ENCODE assay signal across 8 cellular contexts in genomic region chr6:53410508-53411258, GRCh38.
DNase-seq lines count a peak whose midpoint lies in the region; ATAC-seq and TF ChIP-seq lines count a peak whose summit lies in the region.

No MANE protein-coding gene starts in this region.

- TF ChIP-seq POLR2A in prostate gland (IDR thresholded peaks at IDR 0.05): no peak

- peaks cover 4% of the 10 kb centered on the region for H3K4me1 Mint-ChIP-seq in activated CD8-positive, alpha-beta memory T cell treated with anti-CD3 and anti-CD28 coated beads, Interleukin-2, amount 10 ng/mL, durations not matched to agents 7 days and 5 days

- no peaks in the 10 kb centered on the region for H3K27me3 ChIP-seq in prostate gland (replicated peaks; ENCODE audit: insufficient read depth)

- H3K9me3 Mint-ChIP-seq in activated CD8-positive, alpha-beta memory T cell treated with anti-CD3 and anti-CD28 coated beads, Interleukin-2, amount 10 ng/mL, durations not matched to agents 7 days and 5 days (ENCODE audit: low read depth): no peaks in the 10 kb centered on the region

- H3K4me1 ChIP-seq in prostate gland (replicated peaks): no peaks in the 10 kb centered on the region

- ATAC-seq in activated CD8-positive, alpha-beta memory T cell treated with anti-CD3 and anti-CD28 coated beads, Interleukin-2, amount 10 ng/mL, durations not matched to agents 7 days and 5 days: peak; percentile 93

- H3K27me3 Mint-ChIP-seq in activated CD8-positive, alpha-beta memory T cell treated with anti-CD3 and anti-CD28 coated beads, Interleukin-2, amount 10 ng/mL, durations not matched to agents 7 days and 5 days: peaks cover 5% of the 10 kb centered on the region

- H3K36me3 Mint-ChIP-seq in activated CD8-positive, alpha-beta memory T cell treated with anti-CD3 and anti-CD28 coated beads, Interleukin-2, amount 10 ng/mL, durations not matched to agents 7 days and 5 days: no peaks in the 10 kb centered on the region

- H3K9me3 ChIP-seq in prostate gland: no peaks in the 10 kb centered on the region

- H3K4me3 ChIP-seq in HFF-Myc (replicated peaks; ENCODE audit: low read depth, low read length): no peak overlapping the region
- no peak overlapping the region for H3K4me3 ChIP-seq in prostate gland

- H3K4me3 Mint-ChIP-seq in activated CD8-positive, alpha-beta memory T cell treated with anti-CD3 and anti-CD28 coated beads, Interleukin-2, amount 10 ng/mL, durations not matched to agents 7 days and 5 days: no peak overlapping the region

- CTCF ChIA-PET in activated CD8-positive, alpha-beta memory T cell treated with anti-CD3 and anti-CD28 coated beads, Interleukin-2, amount 10 ng/mL, durations not matched to agents 7 days and 5 days (lab: Charles Lee): interaction anchor here (0.6 to 4.6 kb wide), 20 partner anchors 14 to 759 kb away, joined by 3 to 31 read pairs (median 3); no protein-coding TSS in a partner anchor

- intact Hi-C loops in prostate gland (cut with DNase I): no loop called here

- 81% methylated on average over 9 of the region's 9 CpGs for WGBS in prostate gland

- peak; percentile 10 to 22 for DNase-seq in activated CD8-positive, alpha-beta memory T cell treated with anti-CD3 and anti-CD28 coated beads for 1 hour (ENCODE audit: extremely low read depth in 1 of 2, low read depth in 1 of 2)
- DNase-seq in activated CD8-positive, alpha-beta memory T cell treated with anti-CD3 and anti-CD28 coated beads, Interleukin-2, amount 50 U/mL, for 48 hours: no peak
- DNase-seq in HFF-Myc (ENCODE audit: extremely low read depth, low read depth): peak; percentile 7
- DNase-seq in NAMALWA (ENCODE audit: low spot score): peak; percentile 75
- peak; percentile 68 for DNase-seq in activated CD8-positive, alpha-beta memory T cell treated with anti-CD3 and anti-CD28 coated beads, Interleukin-2, amount 10 ng/mL, durations not matched to agents 7 days and 5 days
- DNase-seq in fibroblast of peridontal ligament (ENCODE audit: extremely low read depth): peak; percentile 52
- DNase-seq in prostate gland (ENCODE audit: low spot score): no peak
- DNase-seq in NCI-H524 (lab: John Stamatoyannopoulos, UW): no peak

- H3K27ac ChIP-seq in prostate gland: no peak overlapping the region

- no peaks in the 10 kb centered on the region for H3K36me3 ChIP-seq in prostate gland

- TF ChIP-seq CTCF in HFF-Myc (IDR thresholded peaks at IDR 0.05; ENCODE audit: low read depth, low read length, missing control alignments): peak; percentile 63
- peak in 3 of 4 experiments; percentile 28 to 48 (median 43) for TF ChIP-seq CTCF in prostate gland (IDR thresholded peaks at IDR 0.05)

- no peak overlapping the region for H3K27ac Mint-ChIP-seq in activated CD8-positive, alpha-beta memory T cell treated with anti-CD3 and anti-CD28 coated beads, Interleukin-2, amount 10 ng/mL, durations not matched to agents 7 days and 5 days

Comparison
In these comparisons a context has a peak if more than half of its experiments do, and no peak if none do; other contexts are left out.
1. DNase-seq: peak in activated CD8-positive, alpha-beta memory T cell treated with anti-CD3 and anti-CD28 coated beads for 1 hour (2 of 2), HFF-Myc (single experiment), NAMALWA (single experiment), activated CD8-positive, alpha-beta memory T cell treated with anti-CD3 and anti-CD28 coated beads, Interleukin-2, amount 10 ng/mL, durations not matched to agents 7 days and 5 days (single experiment) and fibroblast of peridontal ligament (single experiment); none in activated CD8-positive, alpha-beta memory T cell treated with anti-CD3 and anti-CD28 coated beads, Interleukin-2, amount 50 U/mL, for 48 hours (single experiment), prostate gland (single experiment) and NCI-H524 (0 of 2).